ENCODE assay signal across 22 cellular contexts in the genomic region with DNA sequence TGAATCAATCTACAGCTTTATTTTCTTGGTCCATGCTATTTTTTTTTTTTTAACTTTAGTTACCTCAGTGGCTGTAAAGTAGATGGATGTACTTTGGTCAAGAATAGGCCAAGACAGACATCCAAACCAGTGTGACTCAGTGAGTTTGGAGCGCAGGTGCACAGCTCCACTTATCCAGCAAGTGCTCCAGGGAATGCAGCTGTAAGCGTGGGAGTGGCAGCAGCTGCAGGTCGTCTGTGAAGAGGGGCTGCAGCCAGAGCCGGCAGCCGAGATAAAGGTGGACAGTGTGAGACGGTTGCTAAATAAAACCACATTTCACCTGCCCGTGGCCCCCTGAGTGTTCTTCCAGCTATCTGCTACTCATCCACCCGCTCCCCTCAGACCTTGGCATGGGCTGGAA.
"Had no signal": no experiment of that assay in that cellular context is flagged by ENCODE, and none has a peak within 500 bp of the region (broad histone marks: within the 10 kb centered on the region; RNA-seq: fewer than 3 reads in every experiment).

No MANE protein-coding gene starts in this region.

- DNase-seq: activated CD4-positive, alpha-beta memory T cell treated with anti-CD3 and anti-CD28 coated beads for 36 hours; activated CD4-positive, alpha-beta T cell treated with anti-CD3 and anti-CD28 coated beads for 36 hours; activated CD4-positive, alpha-beta T cell treated with anti-CD3 and anti-CD28 coated beads, Interleukin-2, amount 10 ng/mL, durations not matched to agents 7 days and 5 days; activated CD8-positive, alpha-beta memory T cell treated with anti-CD3 and anti-CD28 coated beads, Interleukin-2, amount 50 U/mL, for 4 hours; activated naive CD4-positive, alpha-beta T cell treated with anti-CD3 and anti-CD28 coated beads, Interleukin-2, amount 10 ng/mL, durations not matched to agents 7 days and 5 days; activated naive CD8-positive, alpha-beta T cell treated with anti-CD3 and anti-CD28 coated beads, Interleukin-2, amount 50 U/mL, for 24 hours; activated T-cell treated with anti-CD3 and anti-CD28 coated beads for 4 hours; activated T-cell treated with anti-CD3 and anti-CD28 coated beads, Interleukin-2, amount 50 U/mL, for 4 hours; anterior cingulate cortex; brain microvascular endothelial cell; central memory CD4-positive, alpha-beta T cell; MM.1S; MV-4-11; NCI-H1092; NCI-H1436 treated with DMSO at 0.1 percent for 48 hours; NCI-H1694 treated with DMSO at 0.1 percent for 48 hours; NCI-H2107; NCI-H524; NCI-H69; SIG-M5; T-cell; T-helper 17 cell had no signal
